ENCODE assay signal across 8 cellular contexts in the genomic region with DNA sequence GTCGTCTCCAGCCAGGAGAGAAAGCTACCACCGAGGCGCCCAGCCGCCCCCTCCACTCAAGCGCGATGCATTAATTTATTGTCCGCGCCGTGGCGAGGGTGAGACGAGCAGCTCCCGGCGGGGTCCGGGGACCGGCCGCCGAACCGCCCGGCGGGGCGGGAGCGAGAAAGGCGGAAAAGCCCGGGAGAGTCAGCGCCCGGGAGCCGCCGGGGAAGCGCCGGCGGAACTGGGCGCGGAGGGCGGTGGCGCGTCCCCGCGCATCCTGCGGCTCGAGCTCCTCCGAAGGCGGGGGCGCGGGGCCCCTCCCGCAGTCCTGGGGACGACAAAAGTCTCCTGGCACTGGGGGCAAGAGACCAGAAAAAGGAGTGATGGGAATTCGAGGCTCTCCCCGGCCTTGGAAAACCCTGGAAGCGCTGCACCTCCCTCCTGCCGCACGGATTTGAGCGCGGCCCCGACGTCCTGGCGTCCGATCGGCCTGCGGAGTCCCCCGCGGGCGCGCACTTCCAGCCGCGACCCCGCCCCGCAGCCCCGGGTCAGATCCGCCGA. TPM values are rescaled to one million over a fixed set of nuclear protein-coding genes. Genes with fewer than 3 reads are reported as not detected.
DNase-seq lines count a peak whose midpoint lies in the region; ATAC-seq and TF ChIP-seq lines count a peak whose summit lies in the region.

A gene with protein sequence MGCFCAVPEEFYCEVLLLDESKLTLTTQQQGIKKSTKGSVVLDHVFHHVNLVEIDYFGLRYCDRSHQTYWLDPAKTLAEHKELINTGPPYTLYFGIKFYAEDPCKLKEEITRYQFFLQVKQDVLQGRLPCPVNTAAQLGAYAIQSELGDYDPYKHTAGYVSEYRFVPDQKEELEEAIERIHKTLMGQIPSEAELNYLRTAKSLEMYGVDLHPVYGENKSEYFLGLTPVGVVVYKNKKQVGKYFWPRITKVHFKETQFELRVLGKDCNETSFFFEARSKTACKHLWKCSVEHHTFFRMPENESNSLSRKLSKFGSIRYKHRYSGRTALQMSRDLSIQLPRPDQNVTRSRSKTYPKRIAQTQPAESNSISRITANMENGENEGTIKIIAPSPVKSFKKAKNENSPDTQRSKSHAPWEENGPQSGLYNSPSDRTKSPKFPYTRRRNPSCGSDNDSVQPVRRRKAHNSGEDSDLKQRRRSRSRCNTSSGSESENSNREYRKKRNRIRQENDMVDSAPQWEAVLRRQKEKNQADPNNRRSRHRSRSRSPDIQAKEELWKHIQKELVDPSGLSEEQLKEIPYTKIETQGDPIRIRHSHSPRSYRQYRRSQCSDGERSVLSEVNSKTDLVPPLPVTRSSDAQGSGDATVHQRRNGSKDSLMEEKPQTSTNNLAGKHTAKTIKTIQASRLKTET (minus strand): TSS at position 228 of the 546 bp plus-strand sequence. CDS start 238 bp downstream, outside the sequence.

- CTCF ChIA-PET in Caco-2 (lab: Charles Lee) (interaction anchor here (1.7 kb wide), 1 partner anchor 258 kb away, joined by 5 read pairs; no protein-coding TSS in a partner anchor), T-cell (lab: Charles Lee) (no interaction called here)

- peak within 1 kb of the TSS; percentile 79 to 87 (median 84) for H3K27ac ChIP-seq in esophagus muscularis mucosa (replicated peaks in 1 of 4)
- peak within 1 kb of the TSS; percentile 74 for H3K27ac ChIP-seq in muscle layer of duodenum (ENCODE audit: low read length)
- peak within 1 kb of the TSS; percentile 58 to 72 for H3K27ac ChIP-seq in uterus

- peak in 1 of 2 experiments; percentile 5 for DNase-seq in Caco-2
- peak; percentile 84 for DNase-seq in H7
- DNase-seq in T-cell, result no peak
- DNase-seq in esophagus muscularis mucosa (ENCODE audit: extremely low spot score), result no peak
- peak; percentile 14 to 19 for DNase-seq in uterus
- DNase-seq in HuH-7.5 (ENCODE audit: low spot score), result no peak

- no peaks in the 10 kb centered on the region for H3K9me3 ChIP-seq in Caco-2
- H3K9me3 ChIP-seq in esophagus muscularis mucosa, result no peaks in the 10 kb centered on the region
- H3K9me3 ChIP-seq in muscle layer of duodenum (ENCODE audit: control insufficient read depth in 1 of 2, low read length in 2 of 2), result no peaks in the 10 kb centered on the region
- no peaks in the 10 kb centered on the region for H3K9me3 ChIP-seq in uterus

- H3K4me3 ChIP-seq in Caco-2 (ENCODE audit: low read depth, low read length), result peak within 1 kb of the TSS; percentile 58
- peak within 1 kb of the TSS; percentile 83 for H3K4me3 ChIP-seq in H7 (ENCODE audit: insufficient read depth, low read depth, low read length)
- peak within 1 kb of the TSS; percentile 73 to 97 (median 86) for H3K4me3 ChIP-seq in esophagus muscularis mucosa
- peak within 1 kb of the TSS; percentile 84 to 89 for H3K4me3 ChIP-seq in muscle layer of duodenum (ENCODE audit: low read depth in 1 of 2, low read length in 2 of 2)
- H3K4me3 ChIP-seq in uterus, result peak within 1 kb of the TSS; percentile 57 to 75

- TF ChIP-seq POLR2A in esophagus muscularis mucosa (IDR thresholded peaks at IDR 0.05; ENCODE audit: low read depth) (no peak), uterus (IDR thresholded peaks at IDR 0.05) (no peak)

- peaks cover 8% of the 10 kb centered on the region for H3K27me3 ChIP-seq in Caco-2 (replicated peaks; ENCODE audit: control insufficient read depth, insufficient read depth, low read length)
- peaks cover 42% of the 10 kb centered on the region for H3K27me3 ChIP-seq in H7 (ENCODE audit: control insufficient read depth, insufficient read depth, low read length)
- no peaks in the 10 kb centered on the region for H3K27me3 ChIP-seq in esophagus muscularis mucosa
- no peaks in the 10 kb centered on the region for H3K27me3 ChIP-seq in muscle layer of duodenum (ENCODE audit: low read depth, low read length)
- no peaks in the 10 kb centered on the region for H3K27me3 ChIP-seq in uterus

- H3K9me3 Mint-ChIP-seq in Caco-2 (ENCODE audit: unreplicated experiment) (no peaks in the 10 kb centered on the region), T-cell (no peaks in the 10 kb centered on the region)

- intact Hi-C loops in Caco-2 (cut with micrococcal nuclease; ENCODE audit: unreplicated experiment), result no loop called here
- intact Hi-C loops in esophagus muscularis mucosa (cut with DNase I), result loop anchor here (5.0 kb wide), 1 partner anchor 252 kb away; no protein-coding TSS in a partner anchor
- intact Hi-C loops in uterus (cut with DNase I; ENCODE audit: low total_unique reads), result no loop called here

- POLR2A ChIA-PET in Caco-2 (lab: Charles Lee) (no interaction called here), T-cell (lab: Charles Lee) (no interaction called here)

- H3K4me1 Mint-ChIP-seq in Caco-2 (ENCODE audit: low read depth, unreplicated experiment) (peaks cover 12% of the 10 kb centered on the region), T-cell (peaks cover 8 to 22% (median 16%) of the 10 kb centered on the region in 3 donors)

- no peak for TF ChIP-seq EP300 in esophagus muscularis mucosa (IDR thresholded peaks at IDR 0.05)

- H3K36me3 Mint-ChIP-seq in Caco-2 (ENCODE audit: insufficient read depth, unreplicated experiment) (peaks cover 4% of the 10 kb centered on the region), T-cell (no peaks in the 10 kb centered on the region)

- H3K36me3 ChIP-seq in Caco-2 (ENCODE audit: control insufficient read depth, insufficient read depth, low read length) (no peaks in the 10 kb centered on the region), H7 (replicated peaks; ENCODE audit: control insufficient read depth, insufficient read depth, low read length) (no peaks in the 10 kb centered on the region), esophagus muscularis mucosa (no peaks in the 10 kb centered on the region), muscle layer of duodenum (ENCODE audit: control insufficient read depth in 1 of 2, insufficient read depth in 2 of 2, low read length in 2 of 2) (no peaks in the 10 kb centered on the region), uterus (no peaks in the 10 kb centered on the region)

- BruUV-seq in Caco-2 (replicated peaks; lab: Mats Ljungman, UMichigan), result no TSS peak

- H3K27me3 Mint-ChIP-seq in Caco-2 (ENCODE audit: insufficient read depth, unreplicated experiment), result peaks cover 26% of the 10 kb centered on the region
- peaks cover 49 to 59% of the 10 kb centered on the region in 2 donors for H3K27me3 Mint-ChIP-seq in T-cell

- ATAC-seq in T-cell (replicated peaks in 1 of 4), result no peak
- ATAC-seq in GM21723 (IDR thresholded peaks at IDR 0.05; ENCODE audit: unreplicated experiment), result no peak

- H3K4me3 Mint-ChIP-seq in Caco-2 (ENCODE audit: unreplicated experiment) (peak within 1 kb of the TSS; percentile 76), T-cell (peak within 1 kb of the TSS; percentile 55 to 70 (median 69))

- H3K4me1 ChIP-seq in Caco-2 (peaks cover 10% of the 10 kb centered on the region), esophagus muscularis mucosa (peaks cover 11 to 25% (median 16%) of the 10 kb centered on the region in 4 donors), muscle layer of duodenum (ENCODE audit: control insufficient read depth in 1 of 2, insufficient read depth in 2 of 2, low read length in 2 of 2) (peaks cover 0 to 9% of the 10 kb centered on the region in 2 donors), uterus (no peaks in the 10 kb centered on the region)

- 0% methylated on average over 24 of the region's 70 CpGs for WGBS in esophagus muscularis mucosa

- no peak for TF ChIP-seq CTCF in Caco-2 (IDR thresholded peaks at IDR 0.05; ENCODE audit: insufficient read depth in 1 of 2, low read depth in 1 of 2, low read length in 1 of 2, severe bottlenecking in 1 of 2, unreplicated experiment in 1 of 2)
- no peak for TF ChIP-seq CTCF in esophagus muscularis mucosa (IDR thresholded peaks at IDR 0.05)
- TF ChIP-seq CTCF in uterus (IDR thresholded peaks at IDR 0.05), result no peak

- H3K27ac Mint-ChIP-seq in Caco-2 (ENCODE audit: unreplicated experiment) (no peak within 1 kb of the TSS), T-cell (peak within 1 kb of the TSS in 1 of 2 donors; percentile 2)

RNA-seq across cellular contexts. Expression of the gene that starts here (rescaled TPM):
- 1.4 and 2.3 TPM in 2 replicates for total RNA-seq in Caco-2 (2022)
- total RNA-seq in H7 (2014; rRNA removed; shearing (Covaris generic)), result 3.2 and 4.7 TPM in 2 replicates
- 1 to 10 TPM in 3 of 5 donors, under 1 TPM in 2; 0.47 to 2.5 (median 1.5) TPM for total RNA-seq in T-cell
- 10 to 100 TPM in 3 of 4 donors, 1 to 10 TPM in 1; 8.3 to 33.8 (median 21.6) TPM for total RNA-seq in esophagus muscularis mucosa
- total RNA-seq in uterus, result 10 to 100 TPM in 3 of 4 donors, 1 to 10 TPM in 1; 6.4 to 47.1 (median 15.1) TPM

Comparison
In these comparisons a context has a peak if more than half of its experiments do, and no peak if none do; other contexts are left out.
1. DNase-seq: peak in H7 (single experiment) and uterus (2 of 2); none in T-cell (0 of 34), esophagus muscularis mucosa (single experiment) and HuH-7.5 (single experiment).
2. Peak in every context shown above with its lines, with median percentiles within 50 percentile points of each other: H3K4me3 ChIP-seq and H3K27ac ChIP-seq.